In genomic region chr7:131107343-131108211, GRCh38 we compare ENCODE assay signal across 1 cellular context.
TF ChIP-seq lines count a peak whose summit lies in the region.

No MANE protein-coding gene starts in this region.

TF ChIP-seq in K562, 482 proteins besides CTCF, POLR2A, EP300 and RAD21 (continued from another document and continues in another):
- no peak for TF ChIP-seq E4F1 (CRISPR knock-in tag; IDR thresholded peaks at IDR 0.05; ENCODE audit: borderline replicate concordance)
- TF ChIP-seq TFAP4 (CRISPR knock-in tag; IDR thresholded peaks at IDR 0.05; ENCODE audit: borderline replicate concordance) = peak; percentile 33; the same call in 1 of the 2 replicates
- 0 out of 2 replicates have a peak, but pooled peaks have one; percentile 21 for TF ChIP-seq ZNF76 (CRISPR knock-in tag; IDR thresholded peaks at IDR 0.05; ENCODE audit: borderline replicate concordance)
- TF ChIP-seq SAFB2 (IDR thresholded peaks at IDR 0.05; ENCODE audit: borderline replicate concordance, low read depth, low read length, severe bottlenecking) = no peak
- TF ChIP-seq RBM25 (IDR thresholded peaks at IDR 0.05; ENCODE audit: low read depth, low read length, severe bottlenecking) = no peak
- TF ChIP-seq ZNF41 (CRISPR knock-in tag; conservative IDR thresholded peaks at IDR 0.05) = no peak
- TF ChIP-seq FOXJ3 (CRISPR knock-in tag; IDR thresholded peaks at IDR 0.05) = no peak
- TF ChIP-seq ZSCAN29 (IDR thresholded peaks at IDR 0.05) = peak; percentile 12; the same call in 1 of the 2 replicates
- TF ChIP-seq, protein P1, sequence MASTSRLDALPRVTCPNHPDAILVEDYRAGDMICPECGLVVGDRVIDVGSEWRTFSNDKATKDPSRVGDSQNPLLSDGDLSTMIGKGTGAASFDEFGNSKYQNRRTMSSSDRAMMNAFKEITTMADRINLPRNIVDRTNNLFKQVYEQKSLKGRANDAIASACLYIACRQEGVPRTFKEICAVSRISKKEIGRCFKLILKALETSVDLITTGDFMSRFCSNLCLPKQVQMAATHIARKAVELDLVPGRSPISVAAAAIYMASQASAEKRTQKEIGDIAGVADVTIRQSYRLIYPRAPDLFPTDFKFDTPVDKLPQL (IDR thresholded peaks at IDR 0.05; ENCODE audit: extremely low read depth, insufficient read length) = no peak
- no peak for TF ChIP-seq NFRKB (IDR thresholded peaks at IDR 0.05; ENCODE audit: low read depth)
- TF ChIP-seq ZMIZ1 (IDR thresholded peaks at IDR 0.05; ENCODE audit: low read depth in 2 of 2, low read length in 2 of 2) = no peak
- TF ChIP-seq, protein P2, sequence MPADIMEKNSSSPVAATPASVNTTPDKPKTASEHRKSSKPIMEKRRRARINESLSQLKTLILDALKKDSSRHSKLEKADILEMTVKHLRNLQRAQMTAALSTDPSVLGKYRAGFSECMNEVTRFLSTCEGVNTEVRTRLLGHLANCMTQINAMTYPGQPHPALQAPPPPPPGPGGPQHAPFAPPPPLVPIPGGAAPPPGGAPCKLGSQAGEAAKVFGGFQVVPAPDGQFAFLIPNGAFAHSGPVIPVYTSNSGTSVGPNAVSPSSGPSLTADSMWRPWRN (IDR thresholded peaks at IDR 0.05; ENCODE audit: low read depth) = no peak
- TF ChIP-seq, protein P3, sequence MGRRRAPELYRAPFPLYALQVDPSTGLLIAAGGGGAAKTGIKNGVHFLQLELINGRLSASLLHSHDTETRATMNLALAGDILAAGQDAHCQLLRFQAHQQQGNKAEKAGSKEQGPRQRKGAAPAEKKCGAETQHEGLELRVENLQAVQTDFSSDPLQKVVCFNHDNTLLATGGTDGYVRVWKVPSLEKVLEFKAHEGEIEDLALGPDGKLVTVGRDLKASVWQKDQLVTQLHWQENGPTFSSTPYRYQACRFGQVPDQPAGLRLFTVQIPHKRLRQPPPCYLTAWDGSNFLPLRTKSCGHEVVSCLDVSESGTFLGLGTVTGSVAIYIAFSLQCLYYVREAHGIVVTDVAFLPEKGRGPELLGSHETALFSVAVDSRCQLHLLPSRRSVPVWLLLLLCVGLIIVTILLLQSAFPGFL (CRISPR knock-in tag; IDR thresholded peaks at IDR 0.05) = no peak
- no peak for TF ChIP-seq ZNF253 (CRISPR knock-in tag; conservative IDR thresholded peaks at IDR 0.05)
- TF ChIP-seq ARHGAP35 (IDR thresholded peaks at IDR 0.05; ENCODE audit: partially characterized antibody) = no peak
- no peak for TF ChIP-seq TAF15 (IDR thresholded peaks at IDR 0.05; ENCODE audit: low read depth, low read length)
- TF ChIP-seq ZNF707 (CRISPR knock-in tag; conservative IDR thresholded peaks at IDR 0.05) = no peak
- no peak for TF ChIP-seq PTTG1 (tag; IDR thresholded peaks at IDR 0.05; ENCODE audit: low read depth)
- no peak for TF ChIP-seq TSC22D4 (tag; IDR thresholded peaks at IDR 0.05)
- TF ChIP-seq HBP1 (CRISPR knock-in tag; IDR thresholded peaks at IDR 0.05) = no peak
- no peak for TF ChIP-seq ELF2 (CRISPR knock-in tag; IDR thresholded peaks at IDR 0.05)
- TF ChIP-seq, protein P4, sequence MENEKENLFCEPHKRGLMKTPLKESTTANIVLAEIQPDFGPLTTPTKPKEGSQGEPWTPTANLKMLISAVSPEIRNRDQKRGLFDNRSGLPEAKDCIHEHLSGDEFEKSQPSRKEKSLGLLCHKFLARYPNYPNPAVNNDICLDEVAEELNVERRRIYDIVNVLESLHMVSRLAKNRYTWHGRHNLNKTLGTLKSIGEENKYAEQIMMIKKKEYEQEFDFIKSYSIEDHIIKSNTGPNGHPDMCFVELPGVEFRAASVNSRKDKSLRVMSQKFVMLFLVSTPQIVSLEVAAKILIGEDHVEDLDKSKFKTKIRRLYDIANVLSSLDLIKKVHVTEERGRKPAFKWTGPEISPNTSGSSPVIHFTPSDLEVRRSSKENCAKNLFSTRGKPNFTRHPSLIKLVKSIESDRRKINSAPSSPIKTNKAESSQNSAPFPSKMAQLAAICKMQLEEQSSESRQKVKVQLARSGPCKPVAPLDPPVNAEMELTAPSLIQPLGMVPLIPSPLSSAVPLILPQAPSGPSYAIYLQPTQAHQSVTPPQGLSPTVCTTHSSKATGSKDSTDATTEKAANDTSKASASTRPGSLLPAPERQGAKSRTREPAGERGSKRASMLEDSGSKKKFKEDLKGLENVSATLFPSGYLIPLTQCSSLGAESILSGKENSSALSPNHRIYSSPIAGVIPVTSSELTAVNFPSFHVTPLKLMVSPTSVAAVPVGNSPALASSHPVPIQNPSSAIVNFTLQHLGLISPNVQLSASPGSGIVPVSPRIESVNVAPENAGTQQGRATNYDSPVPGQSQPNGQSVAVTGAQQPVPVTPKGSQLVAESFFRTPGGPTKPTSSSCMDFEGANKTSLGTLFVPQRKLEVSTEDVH (IDR thresholded peaks at IDR 0.05; ENCODE audit: low read depth, partially characterized antibody) = no peak
- TF ChIP-seq EHMT2 (IDR thresholded peaks at IDR 0.05) = no peak
- no peak for TF ChIP-seq E2F5 (CRISPR knock-in tag; IDR thresholded peaks at IDR 0.05)
- TF ChIP-seq ZNF696 (CRISPR knock-in tag; conservative IDR thresholded peaks at IDR 0.05) = no peak
- no peak; the same call in 1 of the 2 replicates for TF ChIP-seq BRD4 (IDR thresholded peaks at IDR 0.05)
- peak; percentile 48 to 62 for TF ChIP-seq NRF1 (conservative IDR thresholded peaks at IDR 0.05 in 1 of 2, IDR thresholded peaks at IDR 0.05 in 1 of 2)
- TF ChIP-seq, protein P5, sequence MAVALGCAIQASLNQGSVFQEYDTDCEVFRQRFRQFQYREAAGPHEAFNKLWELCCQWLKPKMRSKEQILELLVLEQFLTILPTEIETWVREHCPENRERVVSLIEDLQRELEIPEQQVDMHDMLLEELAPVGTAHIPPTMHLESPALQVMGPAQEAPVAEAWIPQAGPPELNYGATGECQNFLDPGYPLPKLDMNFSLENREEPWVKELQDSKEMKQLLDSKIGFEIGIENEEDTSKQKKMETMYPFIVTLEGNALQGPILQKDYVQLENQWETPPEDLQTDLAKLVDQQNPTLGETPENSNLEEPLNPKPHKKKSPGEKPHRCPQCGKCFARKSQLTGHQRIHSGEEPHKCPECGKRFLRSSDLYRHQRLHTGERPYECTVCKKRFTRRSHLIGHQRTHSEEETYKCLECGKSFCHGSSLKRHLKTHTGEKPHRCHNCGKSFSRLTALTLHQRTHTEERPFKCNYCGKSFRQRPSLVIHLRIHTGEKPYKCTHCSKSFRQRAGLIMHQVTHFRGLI (CRISPR knock-in tag; IDR thresholded peaks at IDR 0.05) = no peak
- TF ChIP-seq ZC3H11A (IDR thresholded peaks at IDR 0.05; ENCODE audit: low read depth, low read length) = no peak
- TF ChIP-seq YY1 (IDR thresholded peaks at IDR 0.05; ENCODE audit: borderline replicate concordance in 1 of 3, control insufficient read depth in 1 of 3, extremely low read depth in 1 of 3, insufficient read depth in 3 of 3, insufficient read length in 1 of 3, insufficient replicate concordance in 2 of 3, low read depth in 1 of 3, low read length in 2 of 3) = peak in 2 of 3 experiments; percentile 50 to 74
- TF ChIP-seq, protein P6, sequence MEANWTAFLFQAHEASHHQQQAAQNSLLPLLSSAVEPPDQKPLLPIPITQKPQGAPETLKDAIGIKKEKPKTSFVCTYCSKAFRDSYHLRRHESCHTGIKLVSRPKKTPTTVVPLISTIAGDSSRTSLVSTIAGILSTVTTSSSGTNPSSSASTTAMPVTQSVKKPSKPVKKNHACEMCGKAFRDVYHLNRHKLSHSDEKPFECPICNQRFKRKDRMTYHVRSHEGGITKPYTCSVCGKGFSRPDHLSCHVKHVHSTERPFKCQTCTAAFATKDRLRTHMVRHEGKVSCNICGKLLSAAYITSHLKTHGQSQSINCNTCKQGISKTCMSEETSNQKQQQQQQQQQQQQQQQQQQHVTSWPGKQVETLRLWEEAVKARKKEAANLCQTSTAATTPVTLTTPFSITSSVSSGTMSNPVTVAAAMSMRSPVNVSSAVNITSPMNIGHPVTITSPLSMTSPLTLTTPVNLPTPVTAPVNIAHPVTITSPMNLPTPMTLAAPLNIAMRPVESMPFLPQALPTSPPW (CRISPR knock-in tag; IDR thresholded peaks at IDR 0.05) = peak; percentile 48; the same call in 1 of the 2 replicates
- TF ChIP-seq ATF1 (CRISPR knock-in tag; IDR thresholded peaks at IDR 0.05) = no peak
- TF ChIP-seq ATF1 (tag; IDR thresholded peaks at IDR 0.05) = peak; percentile 72
- no peak for TF ChIP-seq MXI1 (IDR thresholded peaks at IDR 0.05; ENCODE audit: low read depth, low read length)
- no peak for TF ChIP-seq ZNF212 (CRISPR knock-in tag; IDR thresholded peaks at IDR 0.05)
- no peak for TF ChIP-seq ZNF561 (CRISPR knock-in tag; conservative IDR thresholded peaks at IDR 0.05)
- peak; percentile 42; the same call in 1 of the 2 replicates for TF ChIP-seq RFX1 (IDR thresholded peaks at IDR 0.05)
- TF ChIP-seq, protein P7, sequence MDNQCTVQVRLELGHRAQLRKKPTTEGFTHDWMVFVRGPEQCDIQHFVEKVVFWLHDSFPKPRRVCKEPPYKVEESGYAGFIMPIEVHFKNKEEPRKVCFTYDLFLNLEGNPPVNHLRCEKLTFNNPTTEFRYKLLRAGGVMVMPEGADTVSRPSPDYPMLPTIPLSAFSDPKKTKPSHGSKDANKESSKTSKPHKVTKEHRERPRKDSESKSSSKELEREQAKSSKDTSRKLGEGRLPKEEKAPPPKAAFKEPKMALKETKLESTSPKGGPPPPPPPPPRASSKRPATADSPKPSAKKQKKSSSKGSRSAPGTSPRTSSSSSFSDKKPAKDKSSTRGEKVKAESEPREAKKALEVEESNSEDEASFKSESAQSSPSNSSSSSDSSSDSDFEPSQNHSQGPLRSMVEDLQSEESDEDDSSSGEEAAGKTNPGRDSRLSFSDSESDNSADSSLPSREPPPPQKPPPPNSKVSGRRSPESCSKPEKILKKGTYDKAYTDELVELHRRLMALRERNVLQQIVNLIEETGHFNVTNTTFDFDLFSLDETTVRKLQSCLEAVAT (IDR thresholded peaks at IDR 0.05) = peak in 1 of 2 experiments; percentile 34; a peak in 3 of 4 replicates
- 0 out of 2 replicates have a peak, but pooled peaks have one; percentile 33 for TF ChIP-seq SMARCC2 (IDR thresholded peaks at IDR 0.05; ENCODE audit: low read depth)
- 0 out of 2 replicates have a peak, but pooled peaks have one; percentile 61 for TF ChIP-seq HDAC6 (IDR thresholded peaks at IDR 0.05; ENCODE audit: low read depth, low read length)
- TF ChIP-seq ZNF197 (CRISPR knock-in tag; IDR thresholded peaks at IDR 0.05; ENCODE audit: low read depth) = no peak
- TF ChIP-seq HNRNPUL1 (IDR thresholded peaks at IDR 0.05; ENCODE audit: low read length) = no peak
- TF ChIP-seq XRCC3 (IDR thresholded peaks at IDR 0.05) = no peak
